In the genomic region with DNA sequence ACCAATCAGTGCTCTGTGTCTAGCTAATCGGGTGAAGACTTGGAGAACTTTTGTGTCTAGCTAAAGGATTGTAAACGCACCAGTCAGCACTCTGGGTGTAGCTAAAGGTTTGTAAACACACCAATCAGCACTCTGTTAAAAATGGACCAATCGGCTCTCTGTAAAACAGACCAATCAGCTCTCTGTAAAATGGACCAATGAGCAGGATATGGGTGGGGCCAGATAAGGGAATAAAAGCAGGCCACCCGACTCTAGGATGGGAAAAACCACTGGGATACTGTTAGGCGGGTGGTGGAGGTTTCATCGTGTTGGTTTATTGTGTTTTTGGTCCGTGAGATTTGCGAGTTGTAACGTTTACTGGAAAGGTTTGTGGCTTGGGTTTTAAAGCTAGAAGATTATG, we compare ENCODE assay signal across 20 cellular contexts.
"Had no signal": no experiment of that assay in that cellular context is flagged by ENCODE, and none has a peak within 500 bp of the region (broad histone marks: within the 10 kb centered on the region; RNA-seq: fewer than 3 reads in every experiment).

No MANE protein-coding gene starts in this region.

- H3K4me1 ChIP-seq: SJSA1 had no signal

- H3K27me3 ChIP-seq: SJSA1 had no signal

- H3K4me3 ChIP-seq: SJSA1, SK-N-MC had no signal

- H3K36me3 ChIP-seq: SJSA1 had no signal

- H3K4me2 ChIP-seq: KMS-11 had no signal

- DNase-seq: IMR-90, Kasumi-1, MM.1S, NCI-H1092 treated with DMSO at 0.1 percent for 48 hours, NCI-H1436, NCI-H187, NCI-H2029, NCI-H2081 treated with DMSO at 0.1 percent for 48 hours, NCI-H2171 treated with DMSO at 0.1 percent for 48 hours, NCI-H345, NCI-H446 treated with DMSO at 0.1 percent for 48 hours, NCI-H510A treated with DMSO at 0.1 percent for 48 hours, NCI-H526 treated with DMSO at 0.1 percent for 48 hours, NCI-H748 treated with DMSO at 0.1 percent for 48 hours, Right ventricle myocardium superior, RPMI8226, SIG-M5 had no signal

- H3K9ac ChIP-seq: KMS-11 had no signal

- H3K9me3 ChIP-seq: SJSA1 had no signal

- H3K27ac ChIP-seq: KMS-11, SJSA1, SK-N-MC had no signal
